In the genomic region with DNA sequence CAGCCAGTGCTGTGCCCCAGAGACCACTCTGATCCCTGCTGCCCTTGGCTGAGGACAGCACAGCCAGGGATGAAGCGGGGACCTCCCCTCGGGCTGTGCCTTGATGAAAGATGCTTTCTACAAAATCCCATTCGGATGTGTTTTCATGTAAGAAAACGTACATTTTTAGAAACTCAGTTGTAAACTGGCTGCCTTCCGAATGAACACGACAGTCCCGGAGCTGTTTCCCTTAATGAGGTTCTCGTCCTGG, we compare ENCODE assay signal across 8 cellular contexts.
DNase-seq lines count a peak whose midpoint lies in the region; TF ChIP-seq lines count a peak whose summit lies in the region.

No MANE protein-coding gene starts in this region.

- POLR2A ChIA-PET in RWPE1 (lab: Yijun Ruan, JAX; ENCODE audit: low non-redundant PET): interaction anchor here (0.6 kb wide), 1 partner anchor 83 kb away, joined by 3 read pairs; no protein-coding TSS in a partner anchor

- peak overlapping the region; percentile 82 for H3K9ac ChIP-seq in skeletal muscle satellite cell (ENCODE audit: low read depth, low read length)

- CTCF ChIA-PET in RWPE1 (lab: Yijun Ruan, JAX): interaction anchor here (1.0 kb wide), 2 partner anchors 8 to 9 kb away, joined by 3 read pairs; no protein-coding TSS in a partner anchor

- H3K9me3 ChIP-seq in DOHH2 (ENCODE audit: control insufficient read depth, insufficient read depth, low read length) (no peaks in the 10 kb centered on the region), skeletal muscle satellite cell (replicated peaks; ENCODE audit: low read length) (no peaks in the 10 kb centered on the region)

- peak overlapping the region; percentile 72 for H3K4me2 ChIP-seq in DOHH2 (ENCODE audit: low read length)
- H3K4me2 ChIP-seq in skeletal muscle satellite cell (ENCODE audit: low read length): peak overlapping the region; percentile 81

- H3F3A ChIP-seq in DOHH2 (ENCODE audit: control insufficient read depth, insufficient read depth): peaks cover 8% of the 10 kb centered on the region

- peaks cover 19% of the 10 kb centered on the region for H3K79me2 ChIP-seq in DOHH2 (ENCODE audit: control insufficient read depth, low read length)

- peaks cover 16% of the 10 kb centered on the region; the same call in 1 of the 2 replicates for H4K20me1 ChIP-seq in DOHH2 (ENCODE audit: control insufficient read depth, insufficient read depth, low read depth, low read length)

- H3K36me3 ChIP-seq in DOHH2 (ENCODE audit: control insufficient read depth, low read length) (no peaks in the 10 kb centered on the region), skeletal muscle satellite cell (ENCODE audit: insufficient read depth, low read length) (peaks cover 19% of the 10 kb centered on the region)

- H3K27ac ChIP-seq in DOHH2 (ENCODE audit: low read depth, low read length): peak overlapping the region; percentile 35
- H3K27ac ChIP-seq in RWPE1: peak overlapping the region; percentile 100

- TF ChIP-seq CTCF in DOHH2 (IDR thresholded peaks at IDR 0.05; ENCODE audit: low read depth, low read length, poor library complexity, severe bottlenecking) (no peak), RWPE1 (conservative IDR thresholded peaks at IDR 0.05; ENCODE audit: low read depth) (no peak), fibroblast of the aortic adventitia (IDR thresholded peaks at IDR 0.05; ENCODE audit: insufficient read depth, low read length) (no peak)

- DNase-seq in RWPE1 (ENCODE audit: low spot score): no peak
- DNase-seq in fibroblast of the aortic adventitia (ENCODE audit: low read depth): no peak
- no peak for DNase-seq in COLO668 (lab: John Stamatoyannopoulos, UW; ENCODE audit: unreplicated experiment)
- no peak for DNase-seq in NCI-H146 treated with DMSO at 0.1 percent for 48 hours (lab: John Stamatoyannopoulos, UW; ENCODE audit: unreplicated experiment)
- DNase-seq in effector CD8-positive, alpha-beta T cell (lab: John Stamatoyannopoulos, UW): no peak
- DNase-seq in HuH-7 (ENCODE audit: low spot score): no peak

- H3K27me3 ChIP-seq in DOHH2 (ENCODE audit: control insufficient read depth, low read length) (no peaks in the 10 kb centered on the region), skeletal muscle satellite cell (ENCODE audit: control insufficient read depth, insufficient read depth, low read length) (no peaks in the 10 kb centered on the region)

- H3K9me2 ChIP-seq in DOHH2 (replicated peaks; ENCODE audit: control insufficient read depth, low read length): no peaks in the 10 kb centered on the region

- H3K4me3 ChIP-seq in DOHH2 (ENCODE audit: low read length) (peak overlapping the region; percentile 62), fibroblast of the aortic adventitia (ENCODE audit: low read depth, low read length) (peak overlapping the region; percentile 60), skeletal muscle satellite cell (ENCODE audit: low read length) (peak overlapping the region; percentile 64)

- H3K4me1 ChIP-seq in DOHH2 (ENCODE audit: control insufficient read depth, low read length) (peaks cover 78% of the 10 kb centered on the region), skeletal muscle satellite cell (ENCODE audit: control insufficient read depth, insufficient read depth, low read length) (peaks cover 75% of the 10 kb centered on the region)
